14 cellular contexts compared by ENCODE assay signal in the genomic region with DNA sequence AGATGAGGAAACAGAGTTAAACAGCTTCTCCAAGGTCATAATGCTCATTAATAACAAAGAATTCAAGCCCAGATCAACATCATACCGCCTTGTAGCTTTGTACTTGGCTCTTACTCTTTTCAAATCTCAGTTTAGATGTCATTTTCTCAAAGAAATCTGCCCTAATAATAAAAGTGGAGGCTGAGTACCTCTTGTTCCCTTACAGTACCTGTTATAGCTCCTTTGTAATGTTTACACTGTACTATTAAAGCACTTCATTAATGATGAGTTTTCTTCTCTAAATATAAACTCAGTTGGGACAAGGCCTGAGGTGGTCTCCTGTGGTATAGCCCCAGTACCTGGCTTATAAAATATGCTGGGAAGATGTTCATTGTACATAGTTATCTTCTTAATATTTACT.
"Had no signal": no experiment of that assay in that cellular context is flagged by ENCODE, and none has a peak within 500 bp of the region (broad histone marks: within the 10 kb centered on the region; RNA-seq: fewer than 3 reads in every experiment).

No MANE protein-coding gene starts in this region.

- ATAC-seq: esophagus mucosa; naive thymus-derived CD8-positive, alpha-beta T cell had no signal

- H3K9me3 ChIP-seq: prostate gland, right atrium auricular region, stomach, vagina had no signal

- H3K4me3 Mint-ChIP-seq: activated CD4-positive, alpha-beta T cell treated with anti-CD3 and anti-CD28 coated beads, Interleukin-2, amount 10 ng/mL, durations not matched to agents 24 days and 14 days; brain; naive thymus-derived CD8-positive, alpha-beta T cell had no signal

- H3K4me3 ChIP-seq: coronary artery, prostate gland, right atrium auricular region, stomach, vagina had no signal

- H3K4me1 ChIP-seq: prostate gland had no signal

- H3K27me3 ChIP-seq: right atrium auricular region, stomach, vagina had no signal

- DNase-seq: activated CD4-positive, alpha-beta T cell treated with anti-CD3 and anti-CD28 coated beads, Interleukin-2, amount 10 ng/mL, durations not matched to agents 24 days and 14 days; activated naive CD4-positive, alpha-beta T cell treated with Interleukin-2 at 50 U/mL for 16 hours; mesendoderm; naive thymus-derived CD8-positive, alpha-beta T cell; stimulated activated CD4-positive, alpha-beta T cell treated with anti-CD3 and anti-CD28 coated beads, Interleukin-2, amount 100 ng/mL, for 24 hours; stomach; trophoblast cell had no signal

- H3K27me3 Mint-ChIP-seq: activated CD4-positive, alpha-beta T cell treated with anti-CD3 and anti-CD28 coated beads, Interleukin-2, amount 10 ng/mL, durations not matched to agents 24 days and 14 days; brain; naive thymus-derived CD8-positive, alpha-beta T cell had no signal

- H3K27ac ChIP-seq: coronary artery, prostate gland, right atrium auricular region, stomach, vagina had no signal

- H3K27ac Mint-ChIP-seq: activated CD4-positive, alpha-beta T cell treated with anti-CD3 and anti-CD28 coated beads, Interleukin-2, amount 10 ng/mL, durations not matched to agents 24 days and 14 days; activated T-helper 2 cell treated with anti-CD3 and anti-CD28 coated beads, Interferon-gamma antibody, Interleukin-2, Interleukin-4, amounts not matched to agents 10 μg/mL and 5 μg/mL and 100 μg/mL, durations not matched to agents 14 hours and 24 hours and 36 hours had no signal

- H3K9me3 Mint-ChIP-seq: activated CD4-positive, alpha-beta T cell treated with anti-CD3 and anti-CD28 coated beads, Interleukin-2, amount 10 ng/mL, durations not matched to agents 24 days and 14 days; activated T-helper 2 cell treated with anti-CD3 and anti-CD28 coated beads, Interferon-gamma antibody, Interleukin-2, Interleukin-4, amounts not matched to agents 10 μg/mL and 5 μg/mL and 100 μg/mL, durations not matched to agents 14 hours and 24 hours and 36 hours; brain; naive thymus-derived CD8-positive, alpha-beta T cell had no signal
